Comparison of ENCODE assay signal across 14 cellular contexts in genomic region chr2:71784734-71785549, GRCh38.
DNase-seq lines count a peak whose midpoint lies in the region; ATAC-seq and TF ChIP-seq lines count a peak whose summit lies in the region.
"Had no signal": no experiment of that assay in that cellular context is flagged by ENCODE, and none has a peak within 500 bp of the region (broad histone marks: within the 10 kb centered on the region; RNA-seq: fewer than 3 reads in every experiment).

No MANE protein-coding gene starts in this region.

- intact Hi-C loops in activated CD4-positive, alpha-beta memory T cell treated with anti-CD3 and anti-CD28 coated beads for 36 hours (cut with micrococcal nuclease): no loop called here

- H2AFZ ChIP-seq in hepatocyte: no peak overlapping the region

- H3K36me3 Mint-ChIP-seq in type B pancreatic cell: no peaks in the 10 kb centered on the region
- no peaks in the 10 kb centered on the region for H3K36me3 Mint-ChIP-seq in activated CD4-positive, alpha-beta memory T cell treated with anti-CD3 and anti-CD28 coated beads for 36 hours
- H3K36me3 Mint-ChIP-seq: activated naive CD4-positive, alpha-beta T cell treated with anti-CD3 and anti-CD28 coated beads, Interleukin-2, amount 50 U/mL, for 24 hours; natural killer cell had no signal

- peaks cover 4% of the 10 kb centered on the region for H3K4me1 ChIP-seq in hepatocyte (ENCODE audit: insufficient read depth)
- H3K4me1 ChIP-seq: HAP-1 had no signal

- H3K4me3 Mint-ChIP-seq in type B pancreatic cell: no peak overlapping the region
- no peak overlapping the region for H3K4me3 Mint-ChIP-seq in activated CD4-positive, alpha-beta memory T cell treated with anti-CD3 and anti-CD28 coated beads for 36 hours
- H3K4me3 Mint-ChIP-seq: activated naive CD4-positive, alpha-beta T cell treated with anti-CD3 and anti-CD28 coated beads, Interleukin-2, amount 50 U/mL, for 24 hours; natural killer cell had no signal

- POLR2A ChIA-PET in activated CD4-positive, alpha-beta memory T cell treated with anti-CD3 and anti-CD28 coated beads for 36 hours (lab: Charles Lee): no interaction called here

- H3K36me3 ChIP-seq in hepatocyte (replicated peaks; ENCODE audit: insufficient read depth, low read depth): no peaks in the 10 kb centered on the region
- H3K36me3 ChIP-seq: HAP-1 had no signal

- peak; percentile 32 for ATAC-seq in SK-N-SH treated with all-trans-retinoic acid at 6 μM for 48 hours
- no peak for ATAC-seq in GM18861 (IDR thresholded peaks at IDR 0.05; ENCODE audit: unreplicated experiment)
- ATAC-seq: natural killer cell had no signal

- H3K27me3 ChIP-seq in hepatocyte: no peaks in the 10 kb centered on the region

- peak; percentile 35 for DNase-seq in activated CD8-positive, alpha-beta memory T cell treated with anti-CD3 and anti-CD28 coated beads for 24 hours
- DNase-seq in activated CD8-positive, alpha-beta memory T cell treated with anti-CD3 and anti-CD28 coated beads, Interleukin-2, amount 50 U/mL, for 4 hours: no peak
- DNase-seq in hepatocyte (ENCODE audit: low spot score) (no peak), type B pancreatic cell (ENCODE audit: extremely low spot score, unreplicated experiment) (peak; percentile 49), NCI-H1436 treated with DMSO at 0.1 percent for 48 hours (lab: John Stamatoyannopoulos, UW) (no peak)
- no peak for DNase-seq in activated CD4-positive, alpha-beta memory T cell treated with anti-CD3 and anti-CD28 coated beads for 36 hours
- DNase-seq: activated CD4-positive, CD25-positive, alpha-beta regulatory T cell; effector memory CD4-positive, alpha-beta T cell; natural killer cell; NCI-H1105 treated with DMSO at 0.1 percent for 48 hours had no signal

- H4K20me1 ChIP-seq in hepatocyte (ENCODE audit: insufficient read depth, poor library complexity, severe bottlenecking): no peaks in the 10 kb centered on the region

- no peaks in the 10 kb centered on the region for H3K9me3 Mint-ChIP-seq in type B pancreatic cell
- no peaks in the 10 kb centered on the region for H3K9me3 Mint-ChIP-seq in activated CD4-positive, alpha-beta memory T cell treated with anti-CD3 and anti-CD28 coated beads for 36 hours
- H3K9me3 Mint-ChIP-seq: activated naive CD4-positive, alpha-beta T cell treated with anti-CD3 and anti-CD28 coated beads, Interleukin-2, amount 50 U/mL, for 24 hours; natural killer cell had no signal

- H3K27me3 Mint-ChIP-seq in type B pancreatic cell: no peaks in the 10 kb centered on the region
- H3K27me3 Mint-ChIP-seq in activated CD4-positive, alpha-beta memory T cell treated with anti-CD3 and anti-CD28 coated beads for 36 hours: peaks cover 3% of the 10 kb centered on the region
- H3K27me3 Mint-ChIP-seq: activated naive CD4-positive, alpha-beta T cell treated with anti-CD3 and anti-CD28 coated beads, Interleukin-2, amount 50 U/mL, for 24 hours had no signal

- peaks cover 15% of the 10 kb centered on the region for H3K4me1 Mint-ChIP-seq in type B pancreatic cell (ENCODE audit: unreplicated experiment)
- H3K4me1 Mint-ChIP-seq in activated CD4-positive, alpha-beta memory T cell treated with anti-CD3 and anti-CD28 coated beads for 36 hours (ENCODE audit: low read depth): no peaks in the 10 kb centered on the region
- H3K4me1 Mint-ChIP-seq: activated naive CD4-positive, alpha-beta T cell treated with anti-CD3 and anti-CD28 coated beads, Interleukin-2, amount 50 U/mL, for 24 hours; natural killer cell had no signal

- H3K4me3 ChIP-seq in hepatocyte: no peak overlapping the region
- H3K4me3 ChIP-seq: HAP-1 had no signal

- CTCF ChIA-PET in activated CD4-positive, alpha-beta memory T cell treated with anti-CD3 and anti-CD28 coated beads for 36 hours (lab: Charles Lee): no interaction called here

- WGBS in hepatocyte (ENCODE audit: low lambda C conversion rate, missing lambda C conversion rate): 75% methylated on average over 9 of the region's 9 CpGs

- peak overlapping the region; percentile 5 for H3K27ac ChIP-seq in hepatocyte

- peak overlapping the region; percentile 42 for H3K27ac Mint-ChIP-seq in type B pancreatic cell
- H3K27ac Mint-ChIP-seq in activated CD4-positive, alpha-beta memory T cell treated with anti-CD3 and anti-CD28 coated beads for 36 hours: no peak overlapping the region
- H3K27ac Mint-ChIP-seq: activated naive CD4-positive, alpha-beta T cell treated with anti-CD3 and anti-CD28 coated beads, Interleukin-2, amount 50 U/mL, for 24 hours; natural killer cell had no signal

- H3K9me2 ChIP-seq in hepatocyte (replicated peaks; ENCODE audit: insufficient read depth): no peaks in the 10 kb centered on the region

- H3K9me3 ChIP-seq in hepatocyte (ENCODE audit: low read depth): no peaks in the 10 kb centered on the region
- H3K9me3 ChIP-seq: HAP-1 had no signal

- no peak overlapping the region for H3K4me2 ChIP-seq in hepatocyte

- TF ChIP-seq CTCF in hepatocyte (IDR thresholded peaks at IDR 0.05; ENCODE audit: poor library complexity): no peak
- TF ChIP-seq CTCF in type B pancreatic cell (conservative IDR thresholded peaks at IDR 0.05): no peak

- no peaks in the 10 kb centered on the region for H3K79me2 ChIP-seq in hepatocyte

TF ChIP-seq in SK-N-SH treated with all-trans-retinoic acid at 6 μM for 48 hours, 23 proteins besides CTCF, POLR2A, EP300 and RAD21:
- no peak for TF ChIP-seq GLIS3 (CRISPR knock-in tag; IDR thresholded peaks at IDR 0.05)
- TF ChIP-seq PATZ1 (CRISPR knock-in tag; IDR thresholded peaks at IDR 0.05; ENCODE audit: borderline replicate concordance): no peak

Comparison
In these comparisons a context has a peak if more than half of its experiments do, and no peak if none do; other contexts are left out.
1. DNase-seq: peak in activated CD8-positive, alpha-beta memory T cell treated with anti-CD3 and anti-CD28 coated beads for 24 hours (single experiment) and type B pancreatic cell (single experiment); none in activated CD8-positive, alpha-beta memory T cell treated with anti-CD3 and anti-CD28 coated beads, Interleukin-2, amount 50 U/mL, for 4 hours (single experiment), hepatocyte (single experiment), activated CD4-positive, alpha-beta memory T cell treated with anti-CD3 and anti-CD28 coated beads for 36 hours (single experiment) and NCI-H1436 treated with DMSO at 0.1 percent for 48 hours (single experiment).